ENCODE assay signal across 28 cellular contexts in the genomic region with DNA sequence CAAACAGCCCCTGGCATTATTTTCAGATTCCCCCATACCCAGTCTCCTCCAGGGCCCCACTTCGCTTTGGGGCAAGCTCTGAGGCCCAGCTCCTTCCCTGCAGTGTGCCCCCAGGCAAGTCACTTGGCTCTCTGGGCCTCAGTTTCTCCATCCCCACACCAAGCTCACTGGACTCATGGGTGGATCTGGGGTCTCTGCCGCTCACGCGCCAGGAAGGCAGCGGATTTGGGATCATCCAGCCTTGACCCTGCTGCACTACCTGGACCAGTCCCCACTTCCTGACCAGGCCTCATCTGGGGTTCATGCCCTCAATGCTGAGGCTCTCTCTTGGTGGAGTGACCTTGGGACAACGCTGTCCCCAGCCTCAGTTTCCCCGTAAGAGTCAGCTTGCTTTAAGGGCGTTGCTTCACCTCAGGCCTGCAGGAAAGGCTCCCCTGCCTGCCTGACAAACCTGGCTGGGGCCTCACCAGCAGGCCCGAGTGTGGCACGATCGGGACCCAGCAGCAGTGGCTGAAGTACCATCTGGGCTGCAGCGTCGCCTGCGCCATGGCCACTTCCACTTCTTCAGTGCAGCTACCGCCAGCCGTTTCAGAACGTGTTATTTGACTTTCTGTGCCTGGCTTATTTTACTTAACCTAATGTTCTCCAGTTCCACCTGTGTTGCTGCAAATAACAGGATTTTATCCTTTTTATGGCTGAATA.
"Had no signal": no experiment of that assay in that cellular context is flagged by ENCODE, and none has a peak within 500 bp of the region (broad histone marks: within the 10 kb centered on the region; RNA-seq: fewer than 3 reads in every experiment).

No MANE protein-coding gene starts in this region.

- H3K4me1 Mint-ChIP-seq: naive thymus-derived CD4-positive, alpha-beta T cell; stimulated activated effector memory CD8-positive, alpha-beta T cell treated with anti-CD3 and anti-CD28 coated beads, Interleukin-12 subunit alpha, Interleukin-12 subunit beta, amount 100 ng/mL, for 72 hours; stimulated activated naive CD8-positive, alpha-beta T cell treated with anti-CD3 and anti-CD28 coated beads, Interleukin-15, amount 100 ng/mL, for 72 hours had no signal

- H3K4me2 ChIP-seq: hepatocyte had no signal

- H3K27ac Mint-ChIP-seq: naive thymus-derived CD4-positive, alpha-beta T cell; natural killer cell treated with Interleukin-12 subunit alpha and Interleukin-12 subunit beta and Interleukin-15 and Interleukin-18, amount 100 ng/mL, for 72 hours; stimulated activated effector memory CD8-positive, alpha-beta T cell treated with anti-CD3 and anti-CD28 coated beads, Interleukin-12 subunit alpha, Interleukin-12 subunit beta, amount 100 ng/mL, for 72 hours; stimulated activated naive CD8-positive, alpha-beta T cell treated with anti-CD3 and anti-CD28 coated beads, Interleukin-15, amount 100 ng/mL, for 72 hours had no signal

- H3K4me3 ChIP-seq: heart right ventricle, hepatocyte, left lung, lower lobe of right lung, mucosa of descending colon, pancreas, prostate gland, skin epidermis, tibial nerve, upper lobe of left lung had no signal

- H3K4me1 ChIP-seq: left lung, lower lobe of right lung, pancreas, prostate gland, tibial nerve, upper lobe of left lung had no signal

- H3K4me3 Mint-ChIP-seq: naive thymus-derived CD4-positive, alpha-beta T cell; natural killer cell treated with Interleukin-12 subunit alpha and Interleukin-12 subunit beta and Interleukin-15 and Interleukin-18, amount 100 ng/mL, for 72 hours; stimulated activated effector memory CD8-positive, alpha-beta T cell treated with anti-CD3 and anti-CD28 coated beads, Interleukin-12 subunit alpha, Interleukin-12 subunit beta, amount 100 ng/mL, for 72 hours; stimulated activated naive CD8-positive, alpha-beta T cell treated with anti-CD3 and anti-CD28 coated beads, Interleukin-15, amount 100 ng/mL, for 72 hours had no signal

- H3K36me3 Mint-ChIP-seq: naive thymus-derived CD4-positive, alpha-beta T cell; stimulated activated effector memory CD8-positive, alpha-beta T cell treated with anti-CD3 and anti-CD28 coated beads, Interleukin-12 subunit alpha, Interleukin-12 subunit beta, amount 100 ng/mL, for 72 hours had no signal

- H3K79me2 ChIP-seq: hepatocyte had no signal

- H3K27me3 ChIP-seq: heart right ventricle, hepatocyte, left lung, pancreas, tibial nerve, upper lobe of left lung had no signal

- H3K27ac ChIP-seq: heart right ventricle, hepatocyte, left lung, lower lobe of right lung, pancreas, prostate gland, skin epidermis, tibial nerve, upper lobe of left lung had no signal

- H3K36me3 ChIP-seq: heart right ventricle, left lung, lower lobe of right lung, pancreas, prostate gland, tibial nerve, upper lobe of left lung had no signal

- H3K9me3 ChIP-seq: heart right ventricle, lower lobe of right lung, mucosa of descending colon, pancreas, prostate gland, tibial nerve, upper lobe of left lung had no signal

- H3K27me3 Mint-ChIP-seq: naive thymus-derived CD4-positive, alpha-beta T cell; natural killer cell treated with Interleukin-12 subunit alpha and Interleukin-12 subunit beta and Interleukin-15 and Interleukin-18, amount 100 ng/mL, for 72 hours; stimulated activated naive CD8-positive, alpha-beta T cell treated with anti-CD3 and anti-CD28 coated beads, Interleukin-15, amount 100 ng/mL, for 72 hours had no signal

- DNase-seq: heart right ventricle; left colon; lower lobe of right lung; mammary epithelial cell; mesenchymal stem cell; midbrain; mucosa of descending colon; naive thymus-derived CD4-positive, alpha-beta T cell; nucleus accumbens; retina; right cardiac atrium; stimulated activated CD4-positive, alpha-beta T cell treated with anti-CD3 and anti-CD28 coated beads, Interleukin-12 subunit alpha, Interleukin-12 subunit beta, amount 100 ng/mL, for 4 hours; stimulated activated CD4-positive, alpha-beta T cell treated with anti-CD3 and anti-CD28 coated beads, Interleukin-15, amount 100 ng/mL, for 24 hours; stimulated activated CD4-positive, alpha-beta T cell treated with anti-CD3 and anti-CD28 coated beads, Interleukin-2, amount 100 ng/mL, for 24 hours; stimulated activated CD4-positive, alpha-beta T cell treated with anti-CD3 and anti-CD28 coated beads, Interleukin-4, amount 100 ng/mL, for 24 hours; stimulated activated naive CD4-positive, alpha-beta T cell treated with Interleukin-2 at 50 U/mL for 16 hours; stimulated activated naive CD8-positive, alpha-beta T cell treated with anti-CD3 and anti-CD28 coated beads, Interleukin-15, amount 100 ng/mL, for 72 hours; substantia nigra had no signal

- ATAC-seq: heart right ventricle; left colon; left lung; lower lobe of right lung; mucosa of descending colon; naive thymus-derived CD4-positive, alpha-beta T cell; natural killer cell treated with Interleukin-12 subunit alpha and Interleukin-12 subunit beta and Interleukin-15 and Interleukin-18, amount 100 ng/mL, for 72 hours; pancreas; right cardiac atrium; sciatic nerve; stimulated activated effector memory CD8-positive, alpha-beta T cell treated with anti-CD3 and anti-CD28 coated beads, Interleukin-12 subunit alpha, Interleukin-12 subunit beta, amount 100 ng/mL, for 72 hours had no signal
